Comparison of ENCODE assay signal across 9 cellular contexts in genomic region chr1:160437432-160438319, GRCh38. TPM values are rescaled to one million over a fixed set of nuclear protein-coding genes. Genes with fewer than 3 reads are reported as not detected.
A peak's percentile ranks its signal among the peaks of the same experiment; 100 is the strongest.
DNase-seq lines count a peak whose midpoint lies in the region; ATAC-seq, FAIRE-seq and TF ChIP-seq lines count a peak whose summit lies in the region.
"Had no signal": no experiment of that assay in that cellular context is flagged by ENCODE, and none has a peak within 500 bp of the region (broad histone marks: within the 10 kb centered on the region; RNA-seq: fewer than 3 reads in every experiment).

No MANE protein-coding gene starts in this region.

- no peaks in the 10 kb centered on the region for H3K36me3 Mint-ChIP-seq in GM23338 (ENCODE audit: low read depth)

- TF ChIP-seq EP300 in sigmoid colon (IDR thresholded peaks at IDR 0.05): no peak

- no peaks in the 10 kb centered on the region for H3K27me3 Mint-ChIP-seq in GM23338 (ENCODE audit: insufficient read depth, low read depth, poor library complexity)

- H3K4me1 ChIP-seq in GM23338 (ENCODE audit: insufficient read depth) (no peaks in the 10 kb centered on the region), OCI-LY3 (ENCODE audit: low read length) (peaks cover 26% of the 10 kb centered on the region), mucosa of rectum (ENCODE audit: control insufficient read depth in 2 of 2, insufficient read depth in 2 of 2, low read length in 2 of 2) (no peaks in the 10 kb centered on the region), sigmoid colon (no peaks in the 10 kb centered on the region)
- H3K4me1 ChIP-seq: pancreas had no signal

- H3K9me3 Mint-ChIP-seq in GM23338: no peaks in the 10 kb centered on the region; the same call in 2 of the 3 replicates

- H3K4me3 ChIP-seq in GM23338 (no peak overlapping the region), OCI-LY3 (ENCODE audit: low read length) (peak overlapping the region; percentile 56), mucosa of rectum (ENCODE audit: low read length in 2 of 2) (peak overlapping the region; percentile 2 to 61), sigmoid colon (no peak overlapping the region)
- H3K4me3 ChIP-seq: pancreas had no signal

- no peak for DNase-seq in GM23338 (ENCODE audit: low spot score)
- no peak for DNase-seq in urothelium cell line (ENCODE audit: low spot score)
- no peak for DNase-seq in NCI-H345 (lab: John Stamatoyannopoulos, UW)
- DNase-seq in activated CD8-positive, alpha-beta memory T cell treated with anti-CD3 and anti-CD28 coated beads for 24 hours: no peak
- no peak for DNase-seq in sigmoid colon
- DNase-seq: pancreas had no signal

- H4K20me1 ChIP-seq in GM23338 (replicated peaks; ENCODE audit: insufficient read depth) (no peaks in the 10 kb centered on the region), OCI-LY3 (ENCODE audit: insufficient read depth, low read length) (no peaks in the 10 kb centered on the region)

- no peak overlapping the region for H3K4me2 ChIP-seq in GM23338
- peak overlapping the region; percentile 73 for H3K4me2 ChIP-seq in OCI-LY3 (ENCODE audit: low read length)

- peak overlapping the region; percentile 42 for H3K9ac ChIP-seq in OCI-LY3 (ENCODE audit: low read length)
- H3K9ac ChIP-seq in mucosa of rectum (ENCODE audit: low read depth in 1 of 2, low read length in 2 of 2): peak overlapping the region; percentile 3 to 60

- no peaks in the 10 kb centered on the region for H3K27me3 ChIP-seq in GM23338 (ENCODE audit: insufficient read depth)
- no peaks in the 10 kb centered on the region for H3K27me3 ChIP-seq in OCI-LY3 (ENCODE audit: low read depth, low read length)
- no peaks in the 10 kb centered on the region for H3K27me3 ChIP-seq in mucosa of rectum (ENCODE audit: control insufficient read depth in 2 of 2, insufficient read depth in 2 of 2, low read length in 2 of 2)
- no peaks in the 10 kb centered on the region for H3K27me3 ChIP-seq in sigmoid colon
- H3K27me3 ChIP-seq: pancreas had no signal

- H3K27ac Mint-ChIP-seq in GM23338: no peak overlapping the region

- H3K9me3 ChIP-seq in OCI-LY3 (ENCODE audit: insufficient read depth, low read length): peaks cover 9% of the 10 kb centered on the region; the same call in 1 of the 2 replicates
- H3K9me3 ChIP-seq in mucosa of rectum (ENCODE audit: control insufficient read depth in 2 of 2, low read length in 2 of 2): no peaks in the 10 kb centered on the region
- no peaks in the 10 kb centered on the region for H3K9me3 ChIP-seq in sigmoid colon
- H3K9me3 ChIP-seq: pancreas had no signal

- H3K36me3 ChIP-seq in GM23338 (ENCODE audit: insufficient read depth): no peaks in the 10 kb centered on the region
- H3K36me3 ChIP-seq in OCI-LY3 (replicated peaks; ENCODE audit: low read depth, low read length): peaks cover 7% of the 10 kb centered on the region
- no peaks in the 10 kb centered on the region for H3K36me3 ChIP-seq in mucosa of rectum (ENCODE audit: control insufficient read depth in 2 of 2, insufficient read depth in 2 of 2, low read length in 2 of 2)
- H3K36me3 ChIP-seq in sigmoid colon: no peaks in the 10 kb centered on the region
- H3K36me3 ChIP-seq: pancreas had no signal

- FAIRE-seq in urothelium cell line (lab: Jason Lieb, UNC): no peak
- FAIRE-seq: pancreas had no signal

- intact Hi-C loops in sigmoid colon (cut with DNase I): no loop called here

- H3K9me2 ChIP-seq in GM23338 (ENCODE audit: insufficient read depth): no peaks in the 10 kb centered on the region; the same call in 1 of the 2 replicates

- H3K4me3 Mint-ChIP-seq in GM23338: no peak overlapping the region

- H3K27ac ChIP-seq in GM23338 (ENCODE audit: low read depth): no peak overlapping the region
- H3K27ac ChIP-seq in OCI-LY3 (ENCODE audit: low read length): peak overlapping the region; percentile 10; the same call in 1 of the 2 replicates
- H3K27ac ChIP-seq in mucosa of rectum (ENCODE audit: low read depth in 2 of 2, low read length in 2 of 2): peak overlapping the region; percentile 32 to 71
- no peak overlapping the region for H3K27ac ChIP-seq in sigmoid colon
- H3K27ac ChIP-seq: pancreas had no signal

- no peaks in the 10 kb centered on the region for H3K79me2 ChIP-seq in GM23338 (replicated peaks; ENCODE audit: insufficient read depth)
- no peaks in the 10 kb centered on the region for H3K79me2 ChIP-seq in OCI-LY3 (ENCODE audit: low read length)

- peak overlapping the region; percentile 80 for H2AFZ ChIP-seq in GM23338
- H2AFZ ChIP-seq in OCI-LY3 (ENCODE audit: low read depth, low read length): peak overlapping the region; percentile 90

- no peak for TF ChIP-seq POLR2A in sigmoid colon (IDR thresholded peaks at IDR 0.05)

- H3K4me1 Mint-ChIP-seq in GM23338: peaks cover 6% of the 10 kb centered on the region; the same call in 2 of the 3 replicates

- TF ChIP-seq CTCF in GM23338 (conservative IDR thresholded peaks at IDR 0.05; ENCODE audit: low read depth in 2 of 2): no peak
- no peak for TF ChIP-seq CTCF in OCI-LY3 (IDR thresholded peaks at IDR 0.05; ENCODE audit: low read depth, low read length)
- no peak for TF ChIP-seq CTCF in sigmoid colon (IDR thresholded peaks at IDR 0.05)

- 21 to 31% methylated on average over 4 of the region's 4 CpGs for WGBS in sigmoid colon, 2 donors

- ATAC-seq in GM18858 (IDR thresholded peaks at IDR 0.05; ENCODE audit: unreplicated experiment) (peak; percentile 77), GM23338 (no peak)

- H3F3A ChIP-seq in GM23338 (replicated peaks; ENCODE audit: low read depth): no peaks in the 10 kb centered on the region

TF ChIP-seq in GM23338, 12 proteins besides CTCF, POLR2A, EP300 and RAD21 (continues in another document):
- no peak for TF ChIP-seq POLR2AphosphoS5 (IDR thresholded peaks at IDR 0.05; ENCODE audit: low read depth)
- TF ChIP-seq CREB1 (CRISPR knock-in tag; IDR thresholded peaks at IDR 0.05; ENCODE audit: low read depth): no peak
- TF ChIP-seq EZH2phosphoT487 (IDR thresholded peaks at IDR 0.05; ENCODE audit: unreplicated experiment): no peak
- TF ChIP-seq EZH2 (IDR thresholded peaks at IDR 0.05; ENCODE audit: low read depth, unreplicated experiment): no peak
- TF ChIP-seq ETS1 (IDR thresholded peaks at IDR 0.05): no peak
- no peak for TF ChIP-seq REST (IDR thresholded peaks at IDR 0.05; ENCODE audit: unreplicated experiment)
- TF ChIP-seq JUNB (IDR thresholded peaks at IDR 0.05; ENCODE audit: unreplicated experiment): no peak
- TF ChIP-seq STAT1 (IDR thresholded peaks at IDR 0.05; ENCODE audit: unreplicated experiment): no peak

RNA-seq across cellular contexts. Expression of gene VANGL2, which starts 37.3 kb away (rescaled TPM):
- 42.8 and 51.3 TPM in 2 replicates for total RNA-seq in GM23338 (2014; rRNA removed; shearing (Covaris generic))
- polyA plus RNA-seq in GM23338 (2016; fragmentation: Nextera tagmentation; extraction: Ambion mirVana) (16.8 and 17.7 TPM in 2 replicates), sigmoid colon (1 to 10 TPM; 1.8 to 3.5 (median 2.6) TPM)
- total RNA-seq in sigmoid colon: 1 to 10 TPM; 3.2 to 6.6 (median 3.6) TPM

Comparison
In these comparisons a context has a peak if more than half of its experiments do, and no peak if none do; other contexts are left out.
1. H3K27ac ChIP-seq: peak in OCI-LY3 (single experiment) and mucosa of rectum (2 of 2); none in GM23338 (single experiment) and sigmoid colon (0 of 4).
2. H3K4me3 ChIP-seq: peak in OCI-LY3 (single experiment) and mucosa of rectum (2 of 2); none in GM23338 (single experiment) and sigmoid colon (0 of 4).